Comparison of ENCODE assay signal across 18 cellular contexts in genomic region chr11:133414503-133414902, GRCh38.
"Had no signal": no experiment of that assay in that cellular context is flagged by ENCODE, and none has a peak within 500 bp of the region (broad histone marks: within the 10 kb centered on the region; RNA-seq: fewer than 3 reads in every experiment).

No MANE protein-coding gene starts in this region.

- DNase-seq: KBM-7, NCI-H1092, NCI-H1436, NCI-H187, NCI-H2029, NCI-H2081 treated with DMSO at 0.1 percent for 48 hours, NCI-H2171, NCI-H226, NCI-H446, NCI-H510A, NCI-H524 treated with DMSO at 0.1 percent for 48 hours, NCI-H69, NCI-H774, SHP77, SK-N-SH, SW 1271 had no signal

- H3K27ac ChIP-seq: RWPE1 had no signal

- H3K4me2 ChIP-seq: SK-N-SH had no signal

- H3K9ac ChIP-seq: SK-N-SH had no signal

- H3K9me2 ChIP-seq: SK-N-SH had no signal

- H3K9me3 ChIP-seq: SK-N-SH had no signal

- ATAC-seq: Panc1 had no signal
